In genomic region chr20:2398453-2398852, GRCh38 we compare ENCODE assay signal across 17 cellular contexts. TPM values are rescaled to one million over a fixed set of nuclear protein-coding genes. Genes with fewer than 3 reads are reported as not detected.
DNase-seq lines count a peak whose midpoint lies in the region; ATAC-seq, FAIRE-seq and TF ChIP-seq lines count a peak whose summit lies in the region.
"Had no signal": no experiment of that assay in that cellular context is flagged by ENCODE, and none has a peak within 500 bp of the region (broad histone marks: within the 10 kb centered on the region; RNA-seq: fewer than 3 reads in every experiment).

No MANE protein-coding gene starts in this region.

- TF ChIP-seq EP300 in GM12878 (IDR thresholded peaks at IDR 0.05; ENCODE audit: borderline replicate concordance in 1 of 2, control insufficient read depth in 1 of 2, low read depth in 2 of 2, low read length in 2 of 2): no peak

- no peaks in the 10 kb centered on the region for H3K9me2 ChIP-seq in GM23248 (ENCODE audit: insufficient read depth)

- H3K9me3 ChIP-seq in GM12878 (replicated peaks; ENCODE audit: control insufficient read depth, insufficient read depth, low read length) (no peaks in the 10 kb centered on the region), GM23248 (ENCODE audit: low read depth) (no peaks in the 10 kb centered on the region)

- H3K4me2 ChIP-seq in GM12878 (ENCODE audit: control insufficient read depth, insufficient read depth): no peak overlapping the region
- H3K4me2 ChIP-seq in GM23248 (ENCODE audit: unreplicated experiment): no peak overlapping the region
- H3K4me2 ChIP-seq: A549 had no signal

- no peak overlapping the region for H3K27ac ChIP-seq in GM12878 (ENCODE audit: control insufficient read depth, insufficient read depth)
- H3K27ac ChIP-seq in GM23248: no peak overlapping the region
- H3K27ac ChIP-seq: A549 had no signal

- no peak for FAIRE-seq in GM12891 (lab: Jason Lieb, UNC)
- no peak for FAIRE-seq in GM12878 (lab: Jason Lieb, UNC)
- FAIRE-seq: A549 had no signal

- H3K27me3 ChIP-seq in GM12878 (replicated peaks in 1 of 2; ENCODE audit: control insufficient read depth in 2 of 2, insufficient read depth in 2 of 2, low read length in 1 of 2) (peaks cover 0 to 2% of the 10 kb centered on the region in 2 experiments; a peak in 1 of 4 replicates), GM23248 (replicated peaks; ENCODE audit: insufficient read depth) (no peaks in the 10 kb centered on the region)

- in situ Hi-C loops in GM12878 (cut with MboI) (no loop called here), GM23248 (cut with MboI) (no loop called here)

- intact Hi-C loops in GM12878 (cut with micrococcal nuclease; ENCODE audit: unreplicated experiment): no loop called here

- H3K79me2 ChIP-seq in GM12878 (ENCODE audit: control insufficient read depth, insufficient read depth, low read length) (no peaks in the 10 kb centered on the region), GM23248 (ENCODE audit: insufficient read depth) (no peaks in the 10 kb centered on the region)

- 58% methylated on average over 1 of the region's 1 CpG for WGBS in GM12878 (ENCODE audit: insufficient coverage, insufficient replicate concordance, low lambda C conversion rate, missing lambda C conversion rate)
- 17 to 29% methylated on average over 1 of the region's 1 CpG for WGBS in GM23248 (ENCODE audit: low coverage in 1 of 2, low lambda C conversion rate in 2 of 2, missing lambda C conversion rate in 2 of 2), 2 experiments

- H3K4me3 ChIP-seq in GM12878 (no peak overlapping the region), GM23248 (no peak overlapping the region)
- H3K4me3 ChIP-seq: A549 had no signal

- H3F3A ChIP-seq in GM23248 (ENCODE audit: insufficient read depth): no peaks in the 10 kb centered on the region

- H3K9ac ChIP-seq in GM12878 (ENCODE audit: control insufficient read depth, insufficient read depth, low read length) (no peak overlapping the region), GM23248 (no peak overlapping the region)

- no peaks in the 10 kb centered on the region for H3K4me1 ChIP-seq in GM12878 (ENCODE audit: control insufficient read depth, insufficient read depth, low read length)
- no peaks in the 10 kb centered on the region for H3K4me1 ChIP-seq in GM23248 (ENCODE audit: insufficient read depth)
- H3K4me1 ChIP-seq: A549 had no signal

- TF ChIP-seq RAD21 in GM12878 (IDR thresholded peaks at IDR 0.05; ENCODE audit: insufficient read depth, low read depth, low read length): no peak

- H2AFZ ChIP-seq in GM12878 (ENCODE audit: control insufficient read depth, low read depth, low read length) (no peak overlapping the region), GM23248 (no peak overlapping the region)

- no peaks in the 10 kb centered on the region for H3K36me3 ChIP-seq in GM12878 (ENCODE audit: control insufficient read depth in 2 of 2, insufficient read depth in 2 of 2, low read length in 1 of 2)
- no peaks in the 10 kb centered on the region for H3K36me3 ChIP-seq in GM23248 (ENCODE audit: low read depth)

- POLR2A ChIA-PET in GM12878 (lab: Charles Lee): no interaction called here

- SMC1A ChIA-PET in GM12878 (lab: Charles Lee; ENCODE audit: uncharacterized antibody, unreplicated experiment): no interaction called here

- no peak for TF ChIP-seq POLR2A in GM12891 (IDR thresholded peaks at IDR 0.05; ENCODE audit: low read depth, low read length)
- no peak for TF ChIP-seq POLR2A in GM12878 (IDR thresholded peaks at IDR 0.05; ENCODE audit: low read depth, low read length)
- no peak for TF ChIP-seq POLR2A in erythroblast (IDR thresholded peaks at IDR 0.05; ENCODE audit: low read length)

- RAD21 ChIA-PET in GM12878 (lab: Charles Lee; ENCODE audit: unreplicated experiment): no interaction called here

- DNase-seq in A172 (ENCODE audit: low spot score): peak; percentile 12
- DNase-seq in GM12891 (ENCODE audit: insufficient read length, low spot score): no peak
- DNase-seq in NOMO-1 (lab: John Stamatoyannopoulos, UW; ENCODE audit: unreplicated experiment in 2 of 2): peak; percentile 40 to 47
- DNase-seq in GM12878 (ENCODE audit: low read depth, low spot score): no peak
- no peak for DNase-seq in GM23248
- DNase-seq in erythroblast (lab: John Stamatoyannopoulos, UW): no peak
- DNase-seq in mucosa of gallbladder (ENCODE audit: low spot score): no peak
- DNase-seq: COR-L47, KG1, NCI-H1417, NCI-H187 treated with DMSO at 0.1 percent for 48 hours, NCI-H526 treated with DMSO at 0.1 percent for 48 hours had no signal

- no peak for TF ChIP-seq CTCF in GM12878 (IDR thresholded peaks at IDR 0.05 in 2 of 3, conservative IDR thresholded peaks at IDR 0.05 in 1 of 3; ENCODE audit: control insufficient read depth in 2 of 3, extremely low read depth in 1 of 3, insufficient read depth in 1 of 3, low read depth in 3 of 3, low read length in 3 of 3)

- H4K20me1 ChIP-seq in GM12878 (ENCODE audit: control insufficient read depth, insufficient read depth): no peaks in the 10 kb centered on the region
- H4K20me1 ChIP-seq in GM23248 (ENCODE audit: insufficient read depth): no peaks in the 10 kb centered on the region

- no TSS peak for BruUV-seq in GM12878 (replicated peaks; lab: Mats Ljungman, UMichigan)

- no peak for ATAC-seq in GM12878
- ATAC-seq: A549, Right ventricle myocardium inferior, SK-N-SH treated with all-trans-retinoic acid at 6 μM for 48 hours had no signal

- CTCF ChIA-PET in GM12878 (lab: Yijun Ruan, JAX): interaction anchor here (1.1 kb wide), 1 partner anchor 53 kb away, joined by 5 read pairs; no protein-coding TSS in a partner anchor

TF ChIP-seq in GM12891, 5 proteins besides CTCF, POLR2A, EP300 and RAD21:
- TF ChIP-seq PAX5 (IDR thresholded peaks at IDR 0.05; ENCODE audit: insufficient read depth, low read length, severe bottlenecking) (no peak), POLR2AphosphoS5 (IDR thresholded peaks at IDR 0.05; ENCODE audit: low read depth, low read length) (no peak), POU2F2 (IDR thresholded peaks at IDR 0.05; ENCODE audit: low read depth, low read length) (no peak), SPI1 (IDR thresholded peaks at IDR 0.05; ENCODE audit: low read depth, low read length) (peak; percentile 57), TAF1 (IDR thresholded peaks at IDR 0.05; ENCODE audit: low read depth, low read length) (no peak)

TF ChIP-seq in GM12878, 131 proteins besides CTCF, POLR2A, EP300 and RAD21:
- TF ChIP-seq IRF3 (IDR thresholded peaks at IDR 0.05): no peak
- peak; percentile 48; the same call in 1 of the 2 replicates for TF ChIP-seq SPI1 (IDR thresholded peaks at IDR 0.05; ENCODE audit: borderline replicate concordance, insufficient read depth, low read depth, low read length)
- no peak for TF ChIP-seq EZH2 (IDR thresholded peaks at IDR 0.05; ENCODE audit: borderline replicate concordance, control insufficient read depth, low read depth, low read length)
TF ChIP-seq in GM12878: peak in this region for 1.

RNA-seq across cellular contexts. Expression of gene TGM6, which starts 17.8 kb away (rescaled TPM):
- total RNA-seq in A172 (2014; rRNA removed; shearing (Covaris generic)): not detected in 2 replicates
- not detected for polyA plus RNA-seq in GM12891 (2012; ENCODE audit: low read depth, missing spikeins)
- total RNA-seq in GM12878 (2013; cell fraction: nucleolus; rRNA removed): not detected in 2 replicates
- not detected in 2 replicates for total RNA-seq in GM12878 (2014; rRNA removed)
- not detected in 2 replicates for total RNA-seq in GM12878 (2014; rRNA removed; fragmentation: Illumina TruSeq; extraction: Trizol)
- not detected in 2 replicates for total RNA-seq in GM12878 (2021)
- not detected for polyA plus RNA-seq in GM12878 (2011; ENCODE audit: low read depth)
- not detected in 2 replicates for polyA plus RNA-seq in GM12878 (2011; rRNA removed)
- polyA plus RNA-seq in GM12878 (2011; cell fraction: cytosol; rRNA removed): not detected in 2 replicates
- polyA plus RNA-seq in GM12878 (2011; cell fraction: nucleus; rRNA removed): not detected in 2 replicates
- not detected in 2 replicates for polyA plus RNA-seq in GM12878 (2012)
- polyA plus RNA-seq in GM12878 (2014; fragmentation: Illumina TruSeq; extraction: Trizol): not detected in 2 replicates
- not detected for polyA plus RNA-seq in GM12878 (2014; fragmentation: Nextera tagmentation; extraction: Ambion mirVana)
- not detected in 2 replicates for polyA plus RNA-seq in GM12878 (2014; rRNA removed)
- not detected for polyA plus RNA-seq in GM12878 (2016; fragmentation: Nextera tagmentation; extraction: Ambion mirVana)
- not detected in 2 replicates for polyA minus RNA-seq in GM12878 (2011; rRNA and poly(A)+ RNA removed)
- polyA minus RNA-seq in GM12878 (2011; cell fraction: cytosol; rRNA and poly(A)+ RNA removed): not detected in 2 replicates
- polyA minus RNA-seq in GM12878 (2011; cell fraction: nucleus; rRNA and poly(A)+ RNA removed): not detected in 2 replicates
- not detected in 2 replicates for total RNA-seq in GM23248 (2014; rRNA removed; shearing (Covaris generic))
- not detected in 2 replicates for polyA plus RNA-seq in GM23248 (2016; fragmentation: Nextera tagmentation; extraction: Ambion mirVana)
- total RNA-seq in mucosa of gallbladder: not detected
- total RNA-seq: Daoy, Right ventricle myocardium inferior had no signal
- polyA plus RNA-seq: A549, CD14-positive monocyte had no signal

Comparison
In these comparisons a context has a peak if more than half of its experiments do, and no peak if none do; other contexts are left out.
1. DNase-seq: peak in A172 (single experiment) and NOMO-1 (2 of 2); none in GM12891 (single experiment), GM12878 (single experiment), GM23248 (single experiment), erythroblast (0 of 2) and mucosa of gallbladder (single experiment).